20 cellular contexts compared by ENCODE assay signal in the genomic region with DNA sequence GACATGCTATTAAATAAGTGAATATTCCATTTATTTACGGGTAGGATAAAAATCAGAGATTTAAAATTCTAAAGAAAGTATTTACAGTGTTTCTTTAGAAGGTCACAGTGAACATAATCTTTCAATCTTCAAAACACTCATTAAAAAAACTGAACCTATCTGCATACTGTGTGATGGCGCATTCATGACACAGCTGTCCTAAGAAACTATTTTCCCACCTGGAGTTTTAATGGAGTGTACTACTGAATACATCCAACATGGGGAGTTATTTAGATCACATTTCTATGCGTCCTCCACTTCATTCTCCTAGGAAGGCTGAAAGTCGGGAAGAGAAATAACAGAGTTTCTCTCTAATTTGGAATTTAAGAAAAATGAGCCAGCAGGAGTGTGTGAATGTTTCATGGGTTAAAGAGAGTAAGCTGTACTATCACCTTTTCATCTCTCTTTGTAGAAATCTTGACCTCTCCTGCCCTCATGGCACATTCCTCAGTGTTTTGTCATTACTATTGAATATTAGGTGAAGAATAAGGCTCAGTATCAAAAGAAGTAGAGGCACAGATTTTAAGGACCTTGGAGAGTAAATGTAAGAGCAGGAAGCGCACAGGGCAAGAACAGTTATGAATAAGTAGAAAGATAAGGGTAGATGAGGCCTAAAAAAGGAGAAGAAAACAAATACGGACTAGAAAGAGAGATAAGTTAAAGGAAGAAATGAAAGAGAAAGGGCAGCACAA.
DNase-seq lines count a peak whose midpoint lies in the region; ATAC-seq, FAIRE-seq and TF ChIP-seq lines count a peak whose summit lies in the region.
"Had no signal": no experiment of that assay in that cellular context is flagged by ENCODE, and none has a peak within 500 bp of the region (broad histone marks: within the 10 kb centered on the region; RNA-seq: fewer than 3 reads in every experiment).

No MANE protein-coding gene starts in this region.

- TF ChIP-seq RAD21 in SK-N-SH (IDR thresholded peaks at IDR 0.05; ENCODE audit: low read length) (no peak), Ishikawa (IDR thresholded peaks at IDR 0.05; ENCODE audit: low read depth) (no peak)

- no peak for TF ChIP-seq EP300 in SK-N-SH (IDR thresholded peaks at IDR 0.05; ENCODE audit: borderline replicate concordance in 1 of 2, low read depth in 1 of 2, low read length in 1 of 2)
- TF ChIP-seq EP300 in Ishikawa (IDR thresholded peaks at IDR 0.05; ENCODE audit: borderline replicate concordance), result no peak

- no peaks in the 10 kb centered on the region for H3K9me3 ChIP-seq in SK-N-SH
- H3K9me3 ChIP-seq in pancreas, result no peaks in the 10 kb centered on the region
- H3K9me3 ChIP-seq: BLaER1 treated with 17β-estradiol and CSF1 and Interleukin-3, amounts not matched to agents 10 nM and 100 nM had no signal

- H2AFZ ChIP-seq in SK-N-SH (ENCODE audit: low read depth), result no peak overlapping the region

- no peaks in the 10 kb centered on the region for H3K27me3 ChIP-seq in SK-N-SH (ENCODE audit: insufficient read depth)
- no peaks in the 10 kb centered on the region for H3K27me3 ChIP-seq in pancreas
- H3K27me3 ChIP-seq: BLaER1 treated with 17β-estradiol and CSF1 and Interleukin-3, amounts not matched to agents 10 nM and 100 nM had no signal

- POLR2A ChIA-PET in SK-N-SH (lab: Yijun Ruan, JAX), result no interaction called here

- 85% methylated on average over 6 of the region's 6 CpGs for WGBS in SK-N-SH (ENCODE audit: low lambda C conversion rate)
- 34 to 36% methylated on average over 6 of the region's 6 CpGs for WGBS in pancreas, 2 donors

- H3K79me2 ChIP-seq in SK-N-SH (ENCODE audit: insufficient read depth), result no peaks in the 10 kb centered on the region

- no peak overlapping the region for H3K4me2 ChIP-seq in SK-N-SH
- H3K4me2 ChIP-seq: BLaER1 treated with 17β-estradiol and CSF1 and Interleukin-3, amounts not matched to agents 10 nM and 100 nM had no signal

- ATAC-seq in SK-N-SH treated with all-trans-retinoic acid at 6 μM for 48 hours, result no peak
- ATAC-seq in pancreas, result peak; percentile 76 to 95 (median 88)
- ATAC-seq in HG03457 (IDR thresholded peaks at IDR 0.05; ENCODE audit: unreplicated experiment), result no peak
- ATAC-seq: CD8-positive, alpha-beta T cell; GM12878 had no signal

- TF ChIP-seq CTCF in SK-N-SH (IDR thresholded peaks at IDR 0.05) (no peak), pancreas (IDR thresholded peaks at IDR 0.05) (no peak)

- CTCF ChIA-PET in SK-N-SH (lab: Yijun Ruan, JAX), result no interaction called here

- no peak for DNase-seq in SK-N-SH
- DNase-seq in RPMI7951 (ENCODE audit: low read depth), result peak; percentile 6
- peak in 1 of 6 donors; percentile 28 for DNase-seq in pancreas
- DNase-seq in medulla oblongata (ENCODE audit: extremely low spot score), result no peak
- DNase-seq in DMS 273 (lab: John Stamatoyannopoulos, UW; ENCODE audit: unreplicated experiment), result no peak
- DNase-seq: 8988T; Calu3; CD8-positive, alpha-beta T cell; DMS 273 treated with DMSO at 0.1 percent for 48 hours; DMS53; DND-41; EL; H9 had no signal

- H3K4me3 ChIP-seq in SK-N-SH (ENCODE audit: low read depth in 2 of 2, low read length in 1 of 2), result no peak overlapping the region
- H3K4me3 ChIP-seq in pancreas, result no peak overlapping the region
- H3K4me3 ChIP-seq: BLaER1 treated with 17β-estradiol and CSF1 and Interleukin-3, amounts not matched to agents 10 nM and 100 nM; GM12878 had no signal

- H3K27ac ChIP-seq in SK-N-SH (ENCODE audit: low read depth in 2 of 2, low read length in 1 of 2) (no peak overlapping the region), pancreas (no peak overlapping the region)
- H3K27ac ChIP-seq: BLaER1 treated with 17β-estradiol and CSF1 and Interleukin-3, amounts not matched to agents 10 nM and 100 nM; HL-60 had no signal

- no peak for FAIRE-seq in pancreas (lab: Jason Lieb, UNC)
- FAIRE-seq: GM12878, H1 had no signal

- H3K4me1 ChIP-seq in SK-N-SH (ENCODE audit: control insufficient read depth in 1 of 2, insufficient read depth in 2 of 2, low read depth in 1 of 2, low read length in 1 of 2) (no peaks in the 10 kb centered on the region), pancreas (peaks cover 0 to 8% (median 0%) of the 10 kb centered on the region in 3 donors)

- H3K36me3 ChIP-seq in SK-N-SH (replicated peaks in 1 of 2; ENCODE audit: control insufficient read depth in 1 of 2, insufficient read depth in 2 of 2, low read length in 1 of 2) (no peaks in the 10 kb centered on the region), pancreas (no peaks in the 10 kb centered on the region)
- H3K36me3 ChIP-seq: BLaER1 treated with 17β-estradiol and CSF1 and Interleukin-3, amounts not matched to agents 10 nM and 100 nM had no signal

- H3K9ac ChIP-seq in SK-N-SH, result no peak overlapping the region
- H3K9ac ChIP-seq: BLaER1 treated with 17β-estradiol and CSF1 and Interleukin-3, amounts not matched to agents 10 nM and 100 nM had no signal

- H4K20me1 ChIP-seq in SK-N-SH (ENCODE audit: insufficient read depth), result no peaks in the 10 kb centered on the region
- H4K20me1 ChIP-seq: BLaER1 treated with 17β-estradiol and CSF1 and Interleukin-3, amounts not matched to agents 10 nM and 100 nM had no signal

- no peaks in the 10 kb centered on the region for H3F3A ChIP-seq in SK-N-SH (replicated peaks; ENCODE audit: insufficient read depth)

- intact Hi-C loops in pancreas (cut with DNase I), result no loop called here

- no peaks in the 10 kb centered on the region for H3K9me2 ChIP-seq in SK-N-SH

TF ChIP-seq in SK-N-SH treated with all-trans-retinoic acid at 6 μM for 48 hours, 23 proteins besides CTCF, POLR2A, EP300 and RAD21 (continues in another document):
- TF ChIP-seq, protein P1, sequence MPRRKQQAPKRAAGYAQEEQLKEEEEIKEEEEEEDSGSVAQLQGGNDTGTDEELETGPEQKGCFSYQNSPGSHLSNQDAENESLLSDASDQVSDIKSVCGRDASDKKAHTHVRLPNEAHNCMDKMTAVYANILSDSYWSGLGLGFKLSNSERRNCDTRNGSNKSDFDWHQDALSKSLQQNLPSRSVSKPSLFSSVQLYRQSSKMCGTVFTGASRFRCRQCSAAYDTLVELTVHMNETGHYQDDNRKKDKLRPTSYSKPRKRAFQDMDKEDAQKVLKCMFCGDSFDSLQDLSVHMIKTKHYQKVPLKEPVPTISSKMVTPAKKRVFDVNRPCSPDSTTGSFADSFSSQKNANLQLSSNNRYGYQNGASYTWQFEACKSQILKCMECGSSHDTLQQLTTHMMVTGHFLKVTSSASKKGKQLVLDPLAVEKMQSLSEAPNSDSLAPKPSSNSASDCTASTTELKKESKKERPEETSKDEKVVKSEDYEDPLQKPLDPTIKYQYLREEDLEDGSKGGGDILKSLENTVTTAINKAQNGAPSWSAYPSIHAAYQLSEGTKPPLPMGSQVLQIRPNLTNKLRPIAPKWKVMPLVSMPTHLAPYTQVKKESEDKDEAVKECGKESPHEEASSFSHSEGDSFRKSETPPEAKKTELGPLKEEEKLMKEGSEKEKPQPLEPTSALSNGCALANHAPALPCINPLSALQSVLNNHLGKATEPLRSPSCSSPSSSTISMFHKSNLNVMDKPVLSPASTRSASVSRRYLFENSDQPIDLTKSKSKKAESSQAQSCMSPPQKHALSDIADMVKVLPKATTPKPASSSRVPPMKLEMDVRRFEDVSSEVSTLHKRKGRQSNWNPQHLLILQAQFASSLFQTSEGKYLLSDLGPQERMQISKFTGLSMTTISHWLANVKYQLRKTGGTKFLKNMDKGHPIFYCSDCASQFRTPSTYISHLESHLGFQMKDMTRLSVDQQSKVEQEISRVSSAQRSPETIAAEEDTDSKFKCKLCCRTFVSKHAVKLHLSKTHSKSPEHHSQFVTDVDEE (CRISPR knock-in tag; IDR thresholded peaks at IDR 0.05), result no peak
- TF ChIP-seq ARNTL (CRISPR knock-in tag; IDR thresholded peaks at IDR 0.05; ENCODE audit: borderline replicate concordance, low read depth), result no peak
- TF ChIP-seq TOX (CRISPR knock-in tag; IDR thresholded peaks at IDR 0.05; ENCODE audit: borderline replicate concordance), result no peak
- TF ChIP-seq CSDC2 (CRISPR knock-in tag; IDR thresholded peaks at IDR 0.05), result no peak
- TF ChIP-seq ZNF565 (CRISPR knock-in tag; conservative IDR thresholded peaks at IDR 0.05; ENCODE audit: low read depth), result no peak
- no peak for TF ChIP-seq OSR1 (CRISPR knock-in tag; IDR thresholded peaks at IDR 0.05)

TF ChIP-seq in Ishikawa, 13 proteins besides CTCF, POLR2A, EP300 and RAD21:
- TF ChIP-seq, protein P2, sequence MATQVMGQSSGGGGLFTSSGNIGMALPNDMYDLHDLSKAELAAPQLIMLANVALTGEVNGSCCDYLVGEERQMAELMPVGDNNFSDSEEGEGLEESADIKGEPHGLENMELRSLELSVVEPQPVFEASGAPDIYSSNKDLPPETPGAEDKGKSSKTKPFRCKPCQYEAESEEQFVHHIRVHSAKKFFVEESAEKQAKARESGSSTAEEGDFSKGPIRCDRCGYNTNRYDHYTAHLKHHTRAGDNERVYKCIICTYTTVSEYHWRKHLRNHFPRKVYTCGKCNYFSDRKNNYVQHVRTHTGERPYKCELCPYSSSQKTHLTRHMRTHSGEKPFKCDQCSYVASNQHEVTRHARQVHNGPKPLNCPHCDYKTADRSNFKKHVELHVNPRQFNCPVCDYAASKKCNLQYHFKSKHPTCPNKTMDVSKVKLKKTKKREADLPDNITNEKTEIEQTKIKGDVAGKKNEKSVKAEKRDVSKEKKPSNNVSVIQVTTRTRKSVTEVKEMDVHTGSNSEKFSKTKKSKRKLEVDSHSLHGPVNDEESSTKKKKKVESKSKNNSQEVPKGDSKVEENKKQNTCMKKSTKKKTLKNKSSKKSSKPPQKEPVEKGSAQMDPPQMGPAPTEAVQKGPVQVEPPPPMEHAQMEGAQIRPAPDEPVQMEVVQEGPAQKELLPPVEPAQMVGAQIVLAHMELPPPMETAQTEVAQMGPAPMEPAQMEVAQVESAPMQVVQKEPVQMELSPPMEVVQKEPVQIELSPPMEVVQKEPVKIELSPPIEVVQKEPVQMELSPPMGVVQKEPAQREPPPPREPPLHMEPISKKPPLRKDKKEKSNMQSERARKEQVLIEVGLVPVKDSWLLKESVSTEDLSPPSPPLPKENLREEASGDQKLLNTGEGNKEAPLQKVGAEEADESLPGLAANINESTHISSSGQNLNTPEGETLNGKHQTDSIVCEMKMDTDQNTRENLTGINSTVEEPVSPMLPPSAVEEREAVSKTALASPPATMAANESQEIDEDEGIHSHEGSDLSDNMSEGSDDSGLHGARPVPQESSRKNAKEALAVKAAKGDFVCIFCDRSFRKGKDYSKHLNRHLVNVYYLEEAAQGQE (IDR thresholded peaks at IDR 0.05; ENCODE audit: low read depth), result peak; percentile 69
- TF ChIP-seq, protein P3, sequence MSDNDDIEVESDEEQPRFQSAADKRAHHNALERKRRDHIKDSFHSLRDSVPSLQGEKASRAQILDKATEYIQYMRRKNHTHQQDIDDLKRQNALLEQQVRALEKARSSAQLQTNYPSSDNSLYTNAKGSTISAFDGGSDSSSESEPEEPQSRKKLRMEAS (IDR thresholded peaks at IDR 0.05), result no peak

Comparison
In these comparisons a context has a peak if more than half of its experiments do, and no peak if none do; other contexts are left out.
1. ATAC-seq: peak in pancreas (4 of 4); none in SK-N-SH treated with all-trans-retinoic acid at 6 μM for 48 hours (single experiment) and HG03457 (single experiment).